ENCODE assay signal across 1 cellular context in genomic region chr17:76384222-76384986, GRCh38.
TF ChIP-seq lines count a peak whose summit lies in the region.

A gene with protein sequence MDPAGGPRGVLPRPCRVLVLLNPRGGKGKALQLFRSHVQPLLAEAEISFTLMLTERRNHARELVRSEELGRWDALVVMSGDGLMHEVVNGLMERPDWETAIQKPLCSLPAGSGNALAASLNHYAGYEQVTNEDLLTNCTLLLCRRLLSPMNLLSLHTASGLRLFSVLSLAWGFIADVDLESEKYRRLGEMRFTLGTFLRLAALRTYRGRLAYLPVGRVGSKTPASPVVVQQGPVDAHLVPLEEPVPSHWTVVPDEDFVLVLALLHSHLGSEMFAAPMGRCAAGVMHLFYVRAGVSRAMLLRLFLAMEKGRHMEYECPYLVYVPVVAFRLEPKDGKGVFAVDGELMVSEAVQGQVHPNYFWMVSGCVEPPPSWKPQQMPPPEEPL (plus strand): TSS chr17:76384609. CDS start chr17:76385645, 1,036 bp downstream.

TF ChIP-seq in HCT116, 20 proteins besides CTCF, POLR2A, EP300 and RAD21:
- TF ChIP-seq MAX (IDR thresholded peaks at IDR 0.05) (peak; percentile 64; the same call in 1 of the 2 replicates), EGR1 (IDR thresholded peaks at IDR 0.05; ENCODE audit: low read depth) (peak; percentile 5; the same call in 1 of the 2 replicates), ZFX (IDR thresholded peaks at IDR 0.05) (peak; percentile 84; the same call in 1 of the 2 replicates), POLR2AphosphoS5 (IDR thresholded peaks at IDR 0.05; ENCODE audit: low read depth, low read length) (peak; percentile 57), JUND (IDR thresholded peaks at IDR 0.05) (no peak)
- TF ChIP-seq, protein P1, sequence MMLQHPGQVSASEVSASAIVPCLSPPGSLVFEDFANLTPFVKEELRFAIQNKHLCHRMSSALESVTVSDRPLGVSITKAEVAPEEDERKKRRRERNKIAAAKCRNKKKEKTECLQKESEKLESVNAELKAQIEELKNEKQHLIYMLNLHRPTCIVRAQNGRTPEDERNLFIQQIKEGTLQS (IDR thresholded peaks at IDR 0.05), result no peak
TF ChIP-seq in HCT116: peak in this region for 4.
